Comparison of ENCODE assay signal across 13 cellular contexts in genomic region chr12:124537525-124538193, GRCh38. TPM values are rescaled to one million over a fixed set of nuclear protein-coding genes. Genes with fewer than 3 reads are reported as not detected.
DNase-seq lines count a peak whose midpoint lies in the region; ATAC-seq and TF ChIP-seq lines count a peak whose summit lies in the region.
"Had no signal": no experiment of that assay in that cellular context is flagged by ENCODE, and none has a peak within 500 bp of the region (broad histone marks: within the 10 kb centered on the region; RNA-seq: fewer than 3 reads in every experiment).

No MANE protein-coding gene starts in this region.

- H3K4me3 ChIP-seq in skeletal muscle tissue (ENCODE audit: low read length in 3 of 3): no peak overlapping the region

- no peak for DNase-seq in HFFc6
- no peak for DNase-seq in central memory CD8-positive, alpha-beta T cell (ENCODE audit: low spot score in 2 of 2)
- DNase-seq in left lobe of liver (ENCODE audit: low spot score): no peak
- DNase-seq in NCI-H1436 treated with DMSO at 0.1 percent for 48 hours (lab: John Stamatoyannopoulos, UW): no peak
- no peak for DNase-seq in NCI-H82 (lab: John Stamatoyannopoulos, UW)
- DNase-seq in NCI-H774 (lab: John Stamatoyannopoulos, UW): no peak
- no peak for DNase-seq in HuH-7 (ENCODE audit: low spot score)
- DNase-seq: activated CD8-positive, alpha-beta memory T cell treated with anti-CD3 and anti-CD28 coated beads, Interleukin-2, amount 50 U/mL, for 4 hours; foreskin keratinocyte; NCI-H510A had no signal

- H3K27ac ChIP-seq in skeletal muscle tissue (ENCODE audit: low read depth, low read length): peak overlapping the region; percentile 9
- H3K27ac ChIP-seq: foreskin keratinocyte had no signal

- H3K9me3 Mint-ChIP-seq in HFFc6: no peaks in the 10 kb centered on the region
- no peaks in the 10 kb centered on the region for H3K9me3 Mint-ChIP-seq in central memory CD8-positive, alpha-beta T cell
- H3K9me3 Mint-ChIP-seq: CD4-positive, alpha-beta memory T cell; stimulated activated naive CD8-positive, alpha-beta T cell treated with anti-CD3 and anti-CD28 coated beads, Interleukin-15, Interleukin-2, amounts not matched to agents 100 ng/mL and 50 ng/mL, for 24 hours had no signal

- 0 out of 2 replicates have a peak overlapping the region, but pooled peaks have one; percentile 73 for H3K4me3 Mint-ChIP-seq in HFFc6
- no peak overlapping the region for H3K4me3 Mint-ChIP-seq in central memory CD8-positive, alpha-beta T cell
- H3K4me3 Mint-ChIP-seq: stimulated activated naive CD8-positive, alpha-beta T cell treated with anti-CD3 and anti-CD28 coated beads, Interleukin-15, Interleukin-2, amounts not matched to agents 100 ng/mL and 50 ng/mL, for 24 hours had no signal

- peak overlapping the region; percentile 66 for H3K27ac Mint-ChIP-seq in HFFc6
- H3K27ac Mint-ChIP-seq in central memory CD8-positive, alpha-beta T cell (ENCODE audit: low read depth): peak overlapping the region; percentile 70
- H3K27ac Mint-ChIP-seq: stimulated activated naive CD8-positive, alpha-beta T cell treated with anti-CD3 and anti-CD28 coated beads, Interleukin-15, Interleukin-2, amounts not matched to agents 100 ng/mL and 50 ng/mL, for 24 hours had no signal

- peaks cover 0 to 4% (median 3%) of the 10 kb centered on the region in 3 donors for H3K36me3 ChIP-seq in skeletal muscle tissue (ENCODE audit: control insufficient read depth in 3 of 3, insufficient read depth in 3 of 3, low read length in 3 of 3)

- no peaks in the 10 kb centered on the region for H3K27me3 ChIP-seq in skeletal muscle tissue (ENCODE audit: control insufficient read depth in 3 of 3, insufficient read depth in 3 of 3, low read length in 3 of 3)
- H3K27me3 ChIP-seq: foreskin keratinocyte had no signal

- H3K4me1 ChIP-seq in skeletal muscle tissue (ENCODE audit: control insufficient read depth in 3 of 3, insufficient read depth in 3 of 3, low read length in 3 of 3): peaks cover 33 to 48% (median 39%) of the 10 kb centered on the region in 3 donors
- H3K4me1 ChIP-seq: foreskin keratinocyte had no signal

- no peak for TF ChIP-seq CTCF in HFFc6 (IDR thresholded peaks at IDR 0.05)

- H3K9me3 ChIP-seq in skeletal muscle tissue (ENCODE audit: control insufficient read depth in 3 of 3, low read length in 3 of 3): no peaks in the 10 kb centered on the region

- ATAC-seq in central memory CD8-positive, alpha-beta T cell (replicated peaks; ENCODE audit: extremely low read depth, poor library complexity, severe bottlenecking): no peak
- ATAC-seq in left lobe of liver: peak; percentile 33
- ATAC-seq: foreskin keratinocyte had no signal

- peaks cover 40% of the 10 kb centered on the region for H3K4me1 Mint-ChIP-seq in HFFc6 (ENCODE audit: low read depth)
- peaks cover 32% of the 10 kb centered on the region for H3K4me1 Mint-ChIP-seq in central memory CD8-positive, alpha-beta T cell

- peak overlapping the region; percentile 12 to 60 (median 30) for H3K9ac ChIP-seq in skeletal muscle tissue (ENCODE audit: low read depth in 1 of 3, low read length in 3 of 3)

- peaks cover 4% of the 10 kb centered on the region; the same call in 1 of the 2 replicates for H3K36me3 Mint-ChIP-seq in HFFc6 (ENCODE audit: low read depth)
- H3K36me3 Mint-ChIP-seq in central memory CD8-positive, alpha-beta T cell (ENCODE audit: insufficient read depth): peaks cover 9% of the 10 kb centered on the region

- H3K27me3 Mint-ChIP-seq in HFFc6 (ENCODE audit: insufficient read depth): peaks cover 2% of the 10 kb centered on the region; the same call in 1 of the 2 replicates
- no peaks in the 10 kb centered on the region for H3K27me3 Mint-ChIP-seq in central memory CD8-positive, alpha-beta T cell
- H3K27me3 Mint-ChIP-seq: CD4-positive, alpha-beta memory T cell; stimulated activated naive CD8-positive, alpha-beta T cell treated with anti-CD3 and anti-CD28 coated beads, Interleukin-15, Interleukin-2, amounts not matched to agents 100 ng/mL and 50 ng/mL, for 24 hours had no signal

RNA-seq across cellular contexts. Expression of gene NCOR2, which starts 29.8 kb away (rescaled TPM):
- 100 to 1,000 TPM; 237 to 249 (median 240) TPM for total RNA-seq in HFFc6 (2021; fragmentation: NEBNext Ultra II Directional; extraction: Animal tissue kit (Norgen Biotek cat#: 25700))
- 58.3 TPM for total RNA-seq in left lobe of liver
- total RNA-seq in skeletal muscle tissue: 32.9 TPM
